In the genomic region with DNA sequence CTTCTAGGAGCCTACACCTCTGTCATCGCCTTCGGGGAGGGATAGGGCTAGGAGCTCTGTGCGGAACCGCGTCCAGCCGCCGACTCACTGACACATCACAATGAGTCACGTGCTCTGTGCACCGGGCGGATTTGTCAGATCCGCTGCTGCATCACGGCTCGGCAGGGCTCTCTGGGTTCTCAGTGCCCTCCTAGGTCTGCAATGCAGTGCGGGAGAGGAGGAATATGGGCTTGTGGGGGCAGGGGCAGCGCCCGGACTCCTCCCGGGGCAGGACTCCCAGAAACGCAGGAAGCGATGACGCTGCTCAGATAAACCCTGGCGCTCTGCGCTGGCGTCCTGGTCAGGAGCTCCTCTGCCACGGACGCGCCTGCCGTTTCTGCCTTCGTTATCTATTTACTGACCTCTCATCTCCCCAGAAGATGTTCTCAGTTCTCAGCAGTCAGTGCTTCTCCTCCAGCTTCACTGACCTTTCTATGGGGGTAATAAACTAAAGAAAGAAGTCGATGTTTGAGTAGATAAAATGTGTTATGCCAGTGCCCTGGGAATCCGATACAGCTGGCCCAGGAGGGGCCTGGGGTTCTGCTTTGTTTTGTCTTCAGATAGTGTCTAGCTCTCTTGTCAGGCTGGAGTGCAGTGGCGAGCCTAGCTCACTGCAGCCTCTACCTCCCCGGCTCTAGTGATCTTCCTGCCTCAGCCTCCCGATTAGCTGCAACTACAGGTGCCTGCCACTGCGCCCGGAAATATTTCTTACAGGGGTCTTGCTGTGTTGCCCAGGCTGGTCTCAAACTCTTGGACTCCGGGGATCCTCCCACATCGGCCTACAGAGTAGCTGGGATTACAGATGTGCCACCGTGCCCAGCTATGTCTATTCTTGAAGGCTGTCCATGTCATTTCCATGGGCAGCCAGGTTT, we compare ENCODE assay signal across 8 cellular contexts. TPM values are rescaled to one million over a fixed set of nuclear protein-coding genes. Genes with fewer than 3 reads are reported as not detected.
DNase-seq lines count a peak whose midpoint lies in the region; ATAC-seq and TF ChIP-seq lines count a peak whose summit lies in the region.

No MANE protein-coding gene starts in this region.

- intact Hi-C loops in vagina (cut with DNase I), result no loop called here

- peak; percentile 98 for ATAC-seq in HG02763 (IDR thresholded peaks at IDR 0.05; ENCODE audit: unreplicated experiment)

- H3K36me3 ChIP-seq in vagina, result no peaks in the 10 kb centered on the region

- peak overlapping the region; percentile 75 for H3K27ac ChIP-seq in vagina

- DNase-seq in NCI-H1417 treated with DMSO at 0.1 percent for 48 hours (lab: John Stamatoyannopoulos, UW) (peak; percentile 58), T-helper 1 cell (peak; percentile 59 to 92 (median 75)), amygdala (lab: John Stamatoyannopoulos, UW) (peak in 55 of 56 donors; percentile 7 to 93 (median 68)), hepatic stellate cell (ENCODE audit: low spot score) (peak; percentile 69), putamen (ENCODE audit: low spot score) (peak; percentile 84), vagina (ENCODE audit: extremely low spot score in 2 of 2) (peak in 1 of 2 donors; percentile 94)

- peaks cover 20% of the 10 kb centered on the region for H3K4me1 ChIP-seq in vagina

- peak in 1 of 2 donors; percentile 22 for TF ChIP-seq POLR2A in vagina (IDR thresholded peaks at IDR 0.05)

- peak overlapping the region; percentile 41 to 56 for H3K4me3 ChIP-seq in vagina

- H3K9me3 ChIP-seq in vagina, result no peaks in the 10 kb centered on the region

- TF ChIP-seq CTCF in GM12873 (IDR thresholded peaks at IDR 0.05; ENCODE audit: insufficient read depth, low read depth, low read length, missing control alignments) (peak; percentile 20), vagina (IDR thresholded peaks at IDR 0.05) (no peak)

- H3K27me3 ChIP-seq in vagina, result no peaks in the 10 kb centered on the region

RNA-seq across cellular contexts. Expression of a gene that starts 22.8 kb away (rescaled TPM):
- total RNA-seq in vagina, result 193 TPM
